22 cellular contexts compared by ENCODE assay signal in genomic region chr3:133643611-133644010, GRCh38.
"Had no signal": no experiment of that assay in that cellular context is flagged by ENCODE, and none has a peak within 500 bp of the region (broad histone marks: within the 10 kb centered on the region; RNA-seq: fewer than 3 reads in every experiment).

No MANE protein-coding gene starts in this region.

- H3K36me3 ChIP-seq: thoracic aorta had no signal

- ATAC-seq: left colon, left ventricle myocardium superior, psoas muscle, sciatic nerve had no signal

- DNase-seq: cortex of kidney; dorsolateral prefrontal cortex; effector CD8-positive, alpha-beta T cell; foreskin fibroblast; head of caudate nucleus; left colon; left ventricle myocardium superior; mesendoderm; naive B cell; nephron progenitor cell; psoas muscle; retina; stimulated activated naive CD4-positive, alpha-beta T cell; stomach; substantia nigra; transverse colon had no signal

- H3K4me2 ChIP-seq: hepatocyte had no signal

- H3K4me3 ChIP-seq: dorsolateral prefrontal cortex, esophagus muscularis mucosa, hepatocyte, lung, psoas muscle, skin epidermis, stomach, thoracic aorta, transverse colon had no signal

- H3K4me1 ChIP-seq: psoas muscle, stomach had no signal

- H3K27me3 ChIP-seq: dorsolateral prefrontal cortex, esophagus muscularis mucosa, hepatocyte, stomach, transverse colon had no signal

- H3K27ac ChIP-seq: dorsolateral prefrontal cortex, esophagus muscularis mucosa, hepatocyte, psoas muscle, skin epidermis, stomach, thoracic aorta, transverse colon had no signal

- H3K9me3 ChIP-seq: esophagus muscularis mucosa, psoas muscle, stomach, thoracic aorta, transverse colon had no signal
